ENCODE assay signal across 18 cellular contexts in genomic region chr4:155964016-155964891, GRCh38. TPM values are rescaled to one million over a fixed set of nuclear protein-coding genes. Genes with fewer than 3 reads are reported as not detected.
DNase-seq lines count a peak whose midpoint lies in the region; FAIRE-seq and TF ChIP-seq lines count a peak whose summit lies in the region.
"Had no signal": no experiment of that assay in that cellular context is flagged by ENCODE, and none has a peak within 500 bp of the region (broad histone marks: within the 10 kb centered on the region; RNA-seq: fewer than 3 reads in every experiment).

No MANE protein-coding gene starts in this region.

- no peak overlapping the region for H2BK120ac ChIP-seq in mesenchymal stem cell (ENCODE audit: low read depth, low read length)

- H3K79me1 ChIP-seq in mesenchymal stem cell (replicated peaks; ENCODE audit: low read length, poor library complexity, severe bottlenecking), result no peaks in the 10 kb centered on the region

- H3K4me1 ChIP-seq in astrocyte (ENCODE audit: insufficient read depth, low read length) (no peaks in the 10 kb centered on the region), mesenchymal stem cell (ENCODE audit: control insufficient read depth, insufficient read depth, low read depth, low read length) (peaks cover 2% of the 10 kb centered on the region), suprapubic skin (peaks cover 11% of the 10 kb centered on the region)
- H3K4me1 ChIP-seq: BE2C, left lung, psoas muscle had no signal

- no peak overlapping the region for H2AFZ ChIP-seq in astrocyte (ENCODE audit: low read depth, low read length)
- H2AFZ ChIP-seq in mesenchymal stem cell (ENCODE audit: low read depth, low read length), result no peak overlapping the region
- H2AFZ ChIP-seq: neural progenitor cell had no signal

- H3K14ac ChIP-seq in mesenchymal stem cell (ENCODE audit: low read length in 2 of 2), result no peak overlapping the region

- H3K27me3 Mint-ChIP-seq in astrocyte (ENCODE audit: low read depth, unreplicated experiment), result no peaks in the 10 kb centered on the region

- peaks cover 31% of the 10 kb centered on the region for H3K4me1 Mint-ChIP-seq in astrocyte (ENCODE audit: low read depth, unreplicated experiment)

- H2BK15ac ChIP-seq in mesenchymal stem cell (ENCODE audit: low read depth, poor library complexity, severe bottlenecking), result no peak overlapping the region

- no peaks in the 10 kb centered on the region for H3K79me2 ChIP-seq in astrocyte (ENCODE audit: insufficient read depth, low read length)

- no peaks in the 10 kb centered on the region for H3K36me3 Mint-ChIP-seq in astrocyte (ENCODE audit: low read depth, unreplicated experiment)
- H3K36me3 Mint-ChIP-seq: neural progenitor cell had no signal

- TF ChIP-seq CTCF in astrocyte (IDR thresholded peaks at IDR 0.05; ENCODE audit: insufficient read depth, low read depth, low read length) (no peak), fibroblast of mammary gland (conservative IDR thresholded peaks at IDR 0.05; ENCODE audit: control insufficient read depth, insufficient read depth, low read depth, low read length) (no peak), suprapubic skin (IDR thresholded peaks at IDR 0.05) (no peak)

- H3K36me3 ChIP-seq in astrocyte (ENCODE audit: insufficient read depth, low read length) (no peaks in the 10 kb centered on the region), mesenchymal stem cell (ENCODE audit: control insufficient read depth in 1 of 2, insufficient read depth in 2 of 2, low read depth in 1 of 2, low read length in 2 of 2) (no peaks in the 10 kb centered on the region), suprapubic skin (no peaks in the 10 kb centered on the region)
- H3K36me3 ChIP-seq: BE2C, left lung, neural progenitor cell had no signal

- no peak for TF ChIP-seq POLR2A in suprapubic skin (IDR thresholded peaks at IDR 0.05)

- no peak overlapping the region for H3K4me3 Mint-ChIP-seq in astrocyte (ENCODE audit: unreplicated experiment)
- H3K4me3 Mint-ChIP-seq: neural progenitor cell had no signal

- no peak overlapping the region for H2BK12ac ChIP-seq in mesenchymal stem cell (ENCODE audit: low read length in 2 of 2)

- H3K27me3 ChIP-seq in astrocyte (ENCODE audit: insufficient read depth, low read length) (no peaks in the 10 kb centered on the region), mesenchymal stem cell (ENCODE audit: control insufficient read depth in 1 of 2, insufficient read depth in 1 of 2, low read length in 2 of 2) (no peaks in the 10 kb centered on the region), suprapubic skin (no peaks in the 10 kb centered on the region)
- H3K27me3 ChIP-seq: BE2C, left lung, neural progenitor cell had no signal

- no peak overlapping the region for H3K23ac ChIP-seq in mesenchymal stem cell (ENCODE audit: low read length in 2 of 2)

- H3K4ac ChIP-seq in mesenchymal stem cell (ENCODE audit: low read depth in 1 of 2, low read length in 2 of 2), result no peak overlapping the region

- H3K4me3 ChIP-seq in astrocyte (ENCODE audit: insufficient read depth, low read depth, low read length) (no peak overlapping the region), fibroblast of mammary gland (ENCODE audit: control insufficient read depth, low read depth, low read length) (no peak overlapping the region), mesenchymal stem cell (ENCODE audit: insufficient read depth in 1 of 2, low read depth in 1 of 2, low read length in 2 of 2) (no peak overlapping the region), suprapubic skin (no peak overlapping the region)
- H3K4me3 ChIP-seq: left lung, neural progenitor cell, psoas muscle had no signal

- no peak for DNase-seq in astrocyte (ENCODE audit: low read depth)
- DNase-seq in fibroblast of mammary gland (ENCODE audit: low read depth), result peak; percentile 73
- DNase-seq in mesenchymal stem cell, result no peak
- no peak for DNase-seq in suprapubic skin (ENCODE audit: low spot score in 2 of 2)
- no peak for DNase-seq in cerebellum (ENCODE audit: low spot score)
- no peak for DNase-seq in activated gamma-delta T cell treated with Interleukin-2 at 50 U/mL for 16 hours
- DNase-seq in AML-193 (lab: John Stamatoyannopoulos, UW), result no peak
- no peak for DNase-seq in NCI-H1417 treated with DMSO at 0.1 percent for 48 hours (lab: John Stamatoyannopoulos, UW)
- DNase-seq: activated CD4-positive, alpha-beta T cell treated with anti-CD3 and anti-CD28 coated beads, Interleukin-2, amount 50 U/mL, for 4 hours; BE2C; effector CD4-positive, alpha-beta T cell; glutamatergic neuron; left lung; NCI-H1105; NCI-H526; psoas muscle; stimulated activated CD4-positive, alpha-beta T cell treated with anti-CD3 and anti-CD28 coated beads, Interleukin-12 subunit alpha, Interleukin-12 subunit beta, amount 100 ng/mL, for 4 hours had no signal

- H4K8ac ChIP-seq in mesenchymal stem cell (ENCODE audit: low read length), result no peak overlapping the region

- no peak overlapping the region for H2BK5ac ChIP-seq in mesenchymal stem cell (ENCODE audit: low read depth, low read length, poor library complexity, severe bottlenecking)

- no peak for FAIRE-seq in astrocyte (lab: Jason Lieb, UNC)

- H3K27ac Mint-ChIP-seq in astrocyte (ENCODE audit: unreplicated experiment), result peak overlapping the region; percentile 83
- H3K27ac Mint-ChIP-seq: neural progenitor cell had no signal

- H3K9me3 Mint-ChIP-seq in astrocyte (ENCODE audit: unreplicated experiment), result no peaks in the 10 kb centered on the region

- H2AK5ac ChIP-seq in mesenchymal stem cell (ENCODE audit: low read length, severe bottlenecking), result no peak overlapping the region

- no peak for TF ChIP-seq EP300 in suprapubic skin (IDR thresholded peaks at IDR 0.05)

- 88% methylated on average over 7 of the region's 8 CpGs for WGBS in mesenchymal stem cell
- WGBS in suprapubic skin, result 70% methylated on average over 8 of the region's 8 CpGs

- H3K9me3 ChIP-seq in astrocyte (ENCODE audit: insufficient read depth, low read depth, low read length) (no peaks in the 10 kb centered on the region), mesenchymal stem cell (ENCODE audit: control insufficient read depth, low read length) (no peaks in the 10 kb centered on the region), suprapubic skin (no peaks in the 10 kb centered on the region)
- H3K9me3 ChIP-seq: BE2C, left lung, psoas muscle had no signal

- H3K9ac ChIP-seq in astrocyte (ENCODE audit: low read length) (no peak overlapping the region), mesenchymal stem cell (ENCODE audit: low read length) (peak overlapping the region; percentile 63)
- H3K9ac ChIP-seq: neural progenitor cell had no signal

- no peaks in the 10 kb centered on the region for H4K20me1 ChIP-seq in astrocyte (ENCODE audit: insufficient read depth, low read length)

- no peak overlapping the region for H3K18ac ChIP-seq in mesenchymal stem cell (ENCODE audit: low read depth in 1 of 2, low read length in 2 of 2)

- H3K27ac ChIP-seq in astrocyte (ENCODE audit: low read depth, low read length) (no peak overlapping the region), mesenchymal stem cell (ENCODE audit: low read length, poor library complexity, severe bottlenecking) (no peak overlapping the region), suprapubic skin (peak overlapping the region; percentile 39)
- H3K27ac ChIP-seq: left lung, neural progenitor cell, psoas muscle had no signal

- H3K4me2 ChIP-seq in astrocyte (ENCODE audit: low read length) (no peak overlapping the region), mesenchymal stem cell (ENCODE audit: low read length, poor library complexity, severe bottlenecking) (no peak overlapping the region)
- H3K4me2 ChIP-seq: neural progenitor cell had no signal

- no peak overlapping the region for H4K91ac ChIP-seq in mesenchymal stem cell (ENCODE audit: low read length)

RNA-seq across cellular contexts. Expression of gene CTSO, which starts 10.6 kb away (rescaled TPM):
- total RNA-seq in astrocyte (3.7 and 6.5 TPM in 2 replicates), suprapubic skin (1 to 10 TPM; 5.7 to 8.0 (median 7.6) TPM), cerebellum (7.1 TPM)
- 20.2 TPM for polyA plus RNA-seq in mesenchymal stem cell (2013, experiment 1 of 2)
- polyA plus RNA-seq in mesenchymal stem cell (2013, experiment 2 of 2), result 21.1 TPM
